ENCODE assay signal across 17 cellular contexts in the genomic region with DNA sequence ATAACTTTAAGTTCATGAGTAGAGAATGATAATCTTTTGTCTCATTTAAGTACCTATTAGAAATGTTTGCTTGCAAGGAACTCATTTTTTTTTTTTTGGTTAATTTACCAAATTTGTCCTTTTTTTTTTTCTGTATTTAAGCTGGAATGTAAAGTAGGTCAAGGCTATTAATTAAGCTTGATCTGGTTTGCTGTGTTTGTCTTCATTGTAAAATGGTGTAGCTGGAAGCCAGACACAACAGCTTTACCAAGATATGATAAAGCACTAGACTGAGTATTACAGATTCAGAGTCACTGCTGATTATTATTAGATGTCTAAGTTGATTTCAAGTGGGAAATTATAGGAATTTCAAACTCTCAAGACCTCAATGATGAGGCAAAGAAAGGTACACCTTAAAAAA. TPM values are rescaled to one million over a fixed set of nuclear protein-coding genes. Genes with fewer than 3 reads are reported as not detected.
DNase-seq lines count a peak whose midpoint lies in the region; ATAC-seq and TF ChIP-seq lines count a peak whose summit lies in the region.
"Had no signal": no experiment of that assay in that cellular context is flagged by ENCODE, and none has a peak within 500 bp of the region (broad histone marks: within the 10 kb centered on the region; RNA-seq: fewer than 3 reads in every experiment).

No MANE protein-coding gene starts in this region.

- no peaks in the 10 kb centered on the region for H4K20me1 ChIP-seq in neural progenitor cell (ENCODE audit: low read depth)

- no peak overlapping the region for H3K4me2 ChIP-seq in neural progenitor cell

- H3K79me2 ChIP-seq in neural progenitor cell (ENCODE audit: low read depth), result no peaks in the 10 kb centered on the region

- no peaks in the 10 kb centered on the region for H3K9me3 Mint-ChIP-seq in neural progenitor cell
- H3K9me3 Mint-ChIP-seq: HFFc6 had no signal

- no peaks in the 10 kb centered on the region for H3K36me3 ChIP-seq in neural progenitor cell
- H3K36me3 ChIP-seq: HAP-1 had no signal

- ATAC-seq in SK-N-SH treated with all-trans-retinoic acid at 6 μM for 48 hours, result no peak

- H3K36me3 Mint-ChIP-seq in neural progenitor cell, result no peaks in the 10 kb centered on the region
- H3K36me3 Mint-ChIP-seq: CD4-positive, alpha-beta memory T cell had no signal

- H3K4me3 ChIP-seq in neural progenitor cell, result no peak overlapping the region
- H3K4me3 ChIP-seq: HAP-1 had no signal

- H3K4me1 ChIP-seq in neural progenitor cell, result no peaks in the 10 kb centered on the region
- H3K4me1 ChIP-seq: HAP-1 had no signal

- peak; percentile 18 for DNase-seq in NCI-H82 (lab: John Stamatoyannopoulos, UW)
- DNase-seq in NCI-H82 treated with DMSO at 0.1 percent for 48 hours (lab: John Stamatoyannopoulos, UW; ENCODE audit: unreplicated experiment), result no peak
- DNase-seq in neural progenitor cell (ENCODE audit: low spot score), result no peak
- no peak for DNase-seq in NCI-H345 treated with DMSO at 0.1 percent for 48 hours (lab: John Stamatoyannopoulos, UW; ENCODE audit: unreplicated experiment)
- DNase-seq in dermis blood vessel endothelial cell, result no peak
- DNase-seq in AG08395 (ENCODE audit: low spot score), result no peak
- DNase-seq: ACHN; C1 segment of cervical spinal cord; Calu3; CD4-positive, alpha-beta memory T cell; COR-L47; DND-41; GOT3; HFFc6 had no signal

- no peak overlapping the region for H3K4me3 Mint-ChIP-seq in neural progenitor cell
- H3K4me3 Mint-ChIP-seq: CD4-positive, alpha-beta memory T cell; HFFc6 had no signal

- no peak overlapping the region for H3K27ac Mint-ChIP-seq in neural progenitor cell
- H3K27ac Mint-ChIP-seq: CD4-positive, alpha-beta memory T cell; HFFc6 had no signal

- H3K27me3 Mint-ChIP-seq in neural progenitor cell (ENCODE audit: insufficient read depth, low read depth), result no peaks in the 10 kb centered on the region

- H2AFZ ChIP-seq in neural progenitor cell (replicated peaks), result peak overlapping the region; percentile 15

- no peak overlapping the region for H3K9ac ChIP-seq in neural progenitor cell

- H3K27ac ChIP-seq in neural progenitor cell, result no peak overlapping the region
- H3K27ac ChIP-seq: 22Rv1 had no signal

- H3K27me3 ChIP-seq in neural progenitor cell, result no peaks in the 10 kb centered on the region

- no peaks in the 10 kb centered on the region for H3K9me3 ChIP-seq in neural progenitor cell (ENCODE audit: low read depth)
- H3K9me3 ChIP-seq: HAP-1 had no signal

- TF ChIP-seq CTCF in neural progenitor cell (IDR thresholded peaks at IDR 0.05), result no peak

- no peaks in the 10 kb centered on the region for H3K4me1 Mint-ChIP-seq in neural progenitor cell

- no peaks in the 10 kb centered on the region for H3F3A ChIP-seq in neural progenitor cell (ENCODE audit: low read depth)

TF ChIP-seq in SK-N-SH treated with all-trans-retinoic acid at 6 μM for 48 hours, 23 proteins besides CTCF, POLR2A, EP300 and RAD21:
- TF ChIP-seq ZNF565 (CRISPR knock-in tag; conservative IDR thresholded peaks at IDR 0.05; ENCODE audit: low read depth) (no peak), ISL1 (CRISPR knock-in tag; IDR thresholded peaks at IDR 0.05) (no peak), TCF4 (CRISPR knock-in tag; IDR thresholded peaks at IDR 0.05; ENCODE audit: borderline replicate concordance) (peak; percentile 57; the same call in 1 of the 2 replicates), ESRRG (CRISPR knock-in tag; IDR thresholded peaks at IDR 0.05) (no peak), PPARA (CRISPR knock-in tag; IDR thresholded peaks at IDR 0.05; ENCODE audit: borderline replicate concordance) (no peak), ZFP30 (CRISPR knock-in tag; IDR thresholded peaks at IDR 0.05) (no peak), CSDC2 (CRISPR knock-in tag; IDR thresholded peaks at IDR 0.05) (no peak), BACH2 (CRISPR knock-in tag; IDR thresholded peaks at IDR 0.05; ENCODE audit: borderline replicate concordance) (no peak)
- TF ChIP-seq, protein P1, sequence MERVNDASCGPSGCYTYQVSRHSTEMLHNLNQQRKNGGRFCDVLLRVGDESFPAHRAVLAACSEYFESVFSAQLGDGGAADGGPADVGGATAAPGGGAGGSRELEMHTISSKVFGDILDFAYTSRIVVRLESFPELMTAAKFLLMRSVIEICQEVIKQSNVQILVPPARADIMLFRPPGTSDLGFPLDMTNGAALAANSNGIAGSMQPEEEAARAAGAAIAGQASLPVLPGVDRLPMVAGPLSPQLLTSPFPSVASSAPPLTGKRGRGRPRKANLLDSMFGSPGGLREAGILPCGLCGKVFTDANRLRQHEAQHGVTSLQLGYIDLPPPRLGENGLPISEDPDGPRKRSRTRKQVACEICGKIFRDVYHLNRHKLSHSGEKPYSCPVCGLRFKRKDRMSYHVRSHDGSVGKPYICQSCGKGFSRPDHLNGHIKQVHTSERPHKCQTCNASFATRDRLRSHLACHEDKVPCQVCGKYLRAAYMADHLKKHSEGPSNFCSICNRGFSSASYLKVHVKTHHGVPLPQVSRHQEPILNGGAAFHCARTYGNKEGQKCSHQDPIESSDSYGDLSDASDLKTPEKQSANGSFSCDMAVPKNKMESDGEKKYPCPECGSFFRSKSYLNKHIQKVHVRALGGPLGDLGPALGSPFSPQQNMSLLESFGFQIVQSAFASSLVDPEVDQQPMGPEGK (CRISPR knock-in tag; IDR thresholded peaks at IDR 0.05; ENCODE audit: borderline replicate concordance), result no peak

RNA-seq across cellular contexts. Expression of a gene that starts 15.0 kb away (rescaled TPM):
- total RNA-seq in neural progenitor cell (ENCODE audit: low replicate concordance) (0.28 and 0.31 TPM in 2 replicates), dermis blood vessel endothelial cell (0.05 and 0.34 TPM in 2 replicates)
- total RNA-seq: CD4-positive, alpha-beta memory T cell had no signal
